In the genomic region with DNA sequence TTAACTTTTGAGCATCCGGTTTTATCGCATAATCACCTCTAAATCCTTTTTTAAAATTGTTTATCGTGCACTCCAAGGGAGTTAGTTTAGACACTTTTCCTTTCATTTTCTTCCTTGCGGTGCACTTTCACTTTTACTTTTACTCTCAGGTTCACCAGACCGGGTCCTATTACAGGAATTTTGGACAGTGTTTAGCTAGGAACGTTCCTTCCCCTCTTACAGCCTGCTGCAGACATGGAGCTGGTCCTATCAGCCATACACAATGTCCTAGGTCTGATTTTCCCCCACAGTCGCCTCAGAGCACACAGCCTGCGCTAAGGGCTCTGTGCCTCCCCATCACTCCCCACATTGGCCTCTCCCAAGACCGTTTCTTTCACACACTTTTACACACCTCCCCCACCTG, we compare ENCODE assay signal across 11 cellular contexts.
DNase-seq lines count a peak whose midpoint lies in the region; ATAC-seq and TF ChIP-seq lines count a peak whose summit lies in the region.
"Had no signal": no experiment of that assay in that cellular context is flagged by ENCODE, and none has a peak within 500 bp of the region (broad histone marks: within the 10 kb centered on the region; RNA-seq: fewer than 3 reads in every experiment).

No MANE protein-coding gene starts in this region.

- no peak overlapping the region for H3K9ac ChIP-seq in OCI-LY3 (ENCODE audit: low read length)

- H3K36me3 ChIP-seq in GM06990 (ENCODE audit: control insufficient read depth, insufficient read depth, low read length) (no peaks in the 10 kb centered on the region), OCI-LY3 (replicated peaks; ENCODE audit: low read depth, low read length) (no peaks in the 10 kb centered on the region)

- peaks cover 9 to 12% of the 10 kb centered on the region in 2 donors for H3K4me1 Mint-ChIP-seq in effector memory CD8-positive, alpha-beta T cell (ENCODE audit: low read depth in 2 of 2)

- H3K4me3 Mint-ChIP-seq in effector memory CD8-positive, alpha-beta T cell, result peak overlapping the region; percentile 51 to 55
- H3K4me3 Mint-ChIP-seq: type B pancreatic cell had no signal

- peaks cover 7 to 14% of the 10 kb centered on the region in 2 donors for H3K27me3 Mint-ChIP-seq in effector memory CD8-positive, alpha-beta T cell
- H3K27me3 Mint-ChIP-seq: type B pancreatic cell had no signal

- peak; percentile 3 for DNase-seq in A172 (ENCODE audit: low spot score)
- DNase-seq in GM06990 (ENCODE audit: extremely low read depth, insufficient read length), result no peak
- DNase-seq in effector memory CD8-positive, alpha-beta T cell, result no peak
- DNase-seq in NCI-H524 (lab: John Stamatoyannopoulos, UW), result no peak
- DNase-seq in DMS153 treated with DMSO at 0.1 percent for 48 hours (lab: John Stamatoyannopoulos, UW; ENCODE audit: unreplicated experiment), result no peak
- DNase-seq: DMS79 treated with DMSO at 0.1 percent for 48 hours, mesendoderm had no signal

- no peak overlapping the region for H3K27ac ChIP-seq in OCI-LY3 (ENCODE audit: low read length)

- TF ChIP-seq CTCF in GM06990 (IDR thresholded peaks at IDR 0.05; ENCODE audit: insufficient read depth, low read length, poor library complexity, severe bottlenecking), result no peak
- TF ChIP-seq CTCF in OCI-LY3 (IDR thresholded peaks at IDR 0.05; ENCODE audit: low read depth, low read length), result no peak

- 0 out of 2 replicates have a peak overlapping the region, but pooled peaks have one; percentile 15 for H3K4me3 ChIP-seq in GM06990 (replicated peaks; ENCODE audit: low read depth, low read length)
- peak overlapping the region; percentile 4; the same call in 1 of the 2 replicates for H3K4me3 ChIP-seq in OCI-LY3 (ENCODE audit: low read length)

- peak overlapping the region; percentile 28 to 52 for H3K27ac Mint-ChIP-seq in effector memory CD8-positive, alpha-beta T cell
- H3K27ac Mint-ChIP-seq: type B pancreatic cell had no signal

- H3K9me3 ChIP-seq in OCI-LY3 (ENCODE audit: insufficient read depth, low read length), result no peaks in the 10 kb centered on the region

- no peaks in the 10 kb centered on the region for H3K79me2 ChIP-seq in OCI-LY3 (ENCODE audit: low read length)

- no peaks in the 10 kb centered on the region for H3K36me3 Mint-ChIP-seq in effector memory CD8-positive, alpha-beta T cell (ENCODE audit: insufficient read depth)
- H3K36me3 Mint-ChIP-seq: type B pancreatic cell had no signal

- H3K4me1 ChIP-seq in OCI-LY3 (ENCODE audit: low read length), result no peaks in the 10 kb centered on the region

- H3K9me3 Mint-ChIP-seq in effector memory CD8-positive, alpha-beta T cell, result no peaks in the 10 kb centered on the region

- H2AFZ ChIP-seq in OCI-LY3 (ENCODE audit: low read depth, low read length), result peak overlapping the region; percentile 5; the same call in 1 of the 2 replicates

- H4K20me1 ChIP-seq in OCI-LY3 (ENCODE audit: insufficient read depth, low read length), result no peaks in the 10 kb centered on the region

- ATAC-seq in effector memory CD8-positive, alpha-beta T cell (replicated peaks), result no peak
- no peak for ATAC-seq in GM18498 (IDR thresholded peaks at IDR 0.05; ENCODE audit: unreplicated experiment)
- ATAC-seq in GM18858 (IDR thresholded peaks at IDR 0.05; ENCODE audit: unreplicated experiment), result no peak

- H3K27me3 ChIP-seq in GM06990 (replicated peaks; ENCODE audit: control insufficient read depth, insufficient read depth, low read length) (no peaks in the 10 kb centered on the region), OCI-LY3 (ENCODE audit: low read depth, low read length) (no peaks in the 10 kb centered on the region)

- peak overlapping the region; percentile 28; the same call in 1 of the 2 replicates for H3K4me2 ChIP-seq in OCI-LY3 (ENCODE audit: low read length)
